Comparison of ENCODE assay signal across 10 cellular contexts in genomic region chr16:19882641-19883040, GRCh38. TPM values are rescaled to one million over a fixed set of nuclear protein-coding genes. Genes with fewer than 3 reads are reported as not detected.
DNase-seq lines count a peak whose midpoint lies in the region; ATAC-seq and TF ChIP-seq lines count a peak whose summit lies in the region.
"Had no signal": no experiment of that assay in that cellular context is flagged by ENCODE, and none has a peak within 500 bp of the region (broad histone marks: within the 10 kb centered on the region; RNA-seq: fewer than 3 reads in every experiment).

No MANE protein-coding gene starts in this region.

- no CpG with 5 or more reads among the region's 3 CpGs for WGBS in neuronal stem cell (ENCODE audit: extremely low coverage in 2 of 2, insufficient read length in 2 of 2, insufficient replicate concordance in 1 of 2), 2 donors

- no peak overlapping the region for H2AK5ac ChIP-seq in neuronal stem cell (ENCODE audit: low read depth, low read length)

- no peak for TF ChIP-seq CTCF in AG04450 (IDR thresholded peaks at IDR 0.05; ENCODE audit: low read depth, low read length)
- TF ChIP-seq CTCF in fibroblast of pulmonary artery (IDR thresholded peaks at IDR 0.05; ENCODE audit: low read length, missing control alignments) = no peak

- H3K4me2 ChIP-seq in neuronal stem cell (ENCODE audit: insufficient read depth, low read length, poor library complexity, severe bottlenecking) = peak overlapping the region; percentile 100

- H2BK12ac ChIP-seq in neuronal stem cell (ENCODE audit: low read length) = no peak overlapping the region

- no peak overlapping the region for H4K8ac ChIP-seq in neuronal stem cell (ENCODE audit: low read depth, low read length)

- H4K91ac ChIP-seq in neuronal stem cell (ENCODE audit: low read depth, low read length, poor library complexity) = no peak overlapping the region

- H3K4ac ChIP-seq in neuronal stem cell (ENCODE audit: low read length) = no peak overlapping the region

- peaks cover 10 to 19% of the 10 kb centered on the region in 2 donors for H3K4me1 ChIP-seq in neuronal stem cell (ENCODE audit: control insufficient read depth in 2 of 2, insufficient read depth in 1 of 2, low read depth in 1 of 2, low read length in 2 of 2)

- H3K23ac ChIP-seq in neuronal stem cell (ENCODE audit: low read depth, low read length, poor library complexity) = no peak overlapping the region

- POLR2A ChIA-PET in AG04450 (lab: Yijun Ruan, JAX) = no interaction called here

- no peak overlapping the region for H3K14ac ChIP-seq in neuronal stem cell (ENCODE audit: low read length)

- no peak overlapping the region for H2BK5ac ChIP-seq in neuronal stem cell (ENCODE audit: low read length)

- H3K27me3 ChIP-seq in AG04450 (ENCODE audit: control insufficient read depth, insufficient read depth, low read length) (peaks cover 3% of the 10 kb centered on the region), neuronal stem cell (ENCODE audit: control insufficient read depth in 3 of 3, insufficient read depth in 3 of 3, low read depth in 1 of 3, low read length in 3 of 3) (no peaks in the 10 kb centered on the region)

- H3K36me3 ChIP-seq in neuronal stem cell (replicated peaks in 1 of 2; ENCODE audit: control insufficient read depth in 2 of 2, insufficient read depth in 2 of 2, low read length in 2 of 2) = peaks cover 0 to 26% of the 10 kb centered on the region in 2 donors
- H3K36me3 ChIP-seq: neutrophil had no signal

- H2BK15ac ChIP-seq in neuronal stem cell (ENCODE audit: low read length) = no peak overlapping the region

- H3K27ac ChIP-seq in AG04450 (ENCODE audit: low read depth, low read length) (no peak overlapping the region), neuronal stem cell (replicated peaks; ENCODE audit: low read length) (no peak overlapping the region)
- H3K27ac ChIP-seq: neutrophil had no signal

- DNase-seq in AG04450 (ENCODE audit: low read depth, low spot score) = no peak
- peak; percentile 55 for DNase-seq in NCI-H146 (lab: John Stamatoyannopoulos, UW)
- DNase-seq in fibroblast of pulmonary artery (ENCODE audit: low read depth) = no peak
- no peak for DNase-seq in neuronal stem cell (ENCODE audit: low spot score)
- DNase-seq in stimulated activated CD4-positive, alpha-beta T cell treated with anti-CD3 and anti-CD28 coated beads, Interleukin-12 subunit alpha, Interleukin-12 subunit beta, amount 100 ng/mL, for 4 hours = no peak
- no peak for DNase-seq in NCI-H2196 treated with DMSO at 0.1 percent for 48 hours (lab: John Stamatoyannopoulos, UW; ENCODE audit: unreplicated experiment)
- DNase-seq: T1000 had no signal

- H3K79me1 ChIP-seq in neuronal stem cell (ENCODE audit: low read depth, low read length) = peaks cover 4% of the 10 kb centered on the region

- peak overlapping the region; percentile 20 for H2BK120ac ChIP-seq in neuronal stem cell (ENCODE audit: low read depth, low read length)

- CTCF ChIA-PET in AG04450 (lab: Charles Lee) = interaction anchor here (0.6 to 1.2 kb wide), 3 partner anchors 25 to 281 kb away, joined by 3 to 5 read pairs (median 4); no protein-coding TSS in a partner anchor

- H3K4me3 ChIP-seq in AG04450 (ENCODE audit: low read depth, low read length) (peak overlapping the region; percentile 82), fibroblast of pulmonary artery (replicated peaks; ENCODE audit: low read depth, low read length) (peak overlapping the region; percentile 77), neuronal stem cell (ENCODE audit: low read length in 2 of 2) (peak overlapping the region; percentile 90 to 91)

- peaks cover 5% of the 10 kb centered on the region; the same call in 1 of the 2 replicates for H3K9me3 ChIP-seq in AG04450 (ENCODE audit: control insufficient read depth, insufficient read depth, low read length)
- H3K9me3 ChIP-seq in neuronal stem cell (replicated peaks in 1 of 2; ENCODE audit: control insufficient read depth in 2 of 2, insufficient read depth in 1 of 2, low read depth in 1 of 2, low read length in 2 of 2) = peaks cover 4 to 7% of the 10 kb centered on the region in 2 donors
- H3K9me3 ChIP-seq: neutrophil had no signal

- H3K18ac ChIP-seq in neuronal stem cell (ENCODE audit: low read length) = no peak overlapping the region

- peak overlapping the region; percentile 90 for H2AFZ ChIP-seq in neuronal stem cell (ENCODE audit: low read length)

- ATAC-seq in HG02763 (IDR thresholded peaks at IDR 0.05; ENCODE audit: unreplicated experiment) = no peak
- no peak for ATAC-seq in HG02840 (IDR thresholded peaks at IDR 0.05; ENCODE audit: low FRiP score, unreplicated experiment)

- no peak overlapping the region for H3K9ac ChIP-seq in neuronal stem cell (ENCODE audit: low read depth, low read length, poor library complexity)

RNA-seq across cellular contexts. Expression of gene GPRC5B, which starts 2.0 kb away (rescaled TPM):
- 27.5 and 30.6 TPM in 2 replicates for polyA plus RNA-seq in AG04450 (2011; rRNA removed)
- 15.5 and 16.9 TPM in 2 replicates for polyA minus RNA-seq in AG04450 (2011; rRNA and poly(A)+ RNA removed)
- 53.1 TPM for polyA plus RNA-seq in neuronal stem cell (2013, experiment 1 of 2)
- 56.8 TPM for polyA plus RNA-seq in neuronal stem cell (2013, experiment 2 of 2)
